In the genomic region with DNA sequence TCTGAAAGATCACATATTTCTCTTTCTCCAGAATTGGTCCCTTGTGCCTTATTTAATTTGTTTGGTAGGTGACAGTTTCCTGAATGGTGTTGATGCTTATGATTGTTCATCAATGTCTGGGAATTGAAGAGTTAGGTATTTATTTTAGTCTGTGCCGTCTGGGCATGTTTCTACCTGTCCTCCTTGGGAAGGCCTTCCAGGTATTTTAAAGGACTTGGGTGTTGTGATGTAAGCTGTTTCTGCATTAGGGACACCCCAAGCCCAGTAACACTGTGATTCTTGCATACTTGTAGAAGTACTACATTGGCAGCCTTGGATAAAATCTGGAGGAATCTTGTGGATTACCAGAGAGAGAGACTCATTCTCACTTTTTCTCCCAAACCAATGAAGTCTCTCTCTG, we compare ENCODE assay signal across 14 cellular contexts.
"Had no signal": no experiment of that assay in that cellular context is flagged by ENCODE, and none has a peak within 500 bp of the region (broad histone marks: within the 10 kb centered on the region; RNA-seq: fewer than 3 reads in every experiment).

No MANE protein-coding gene starts in this region.

- ATAC-seq: left lung, psoas muscle had no signal

- H3K36me3 ChIP-seq: left lung, lower lobe of right lung, neutrophil had no signal

- H3K4me3 ChIP-seq: left lung, lower lobe of right lung, psoas muscle had no signal

- H3K4me1 ChIP-seq: left lung, lower lobe of right lung, psoas muscle had no signal

- DNase-seq: effector CD4-positive, alpha-beta T cell; islet precursor cell; left lung; lower lobe of right lung; mesenchymal stem cell; naive B cell; psoas muscle; small intestine; stimulated activated CD4-positive, alpha-beta T cell treated with anti-CD3 and anti-CD28 coated beads, Interleukin-12 subunit alpha, Interleukin-12 subunit beta, amount 100 ng/mL, for 4 hours; stimulated activated CD4-positive, alpha-beta T cell treated with anti-CD3 and anti-CD28 coated beads, Interleukin-2, amount 100 ng/mL, for 48 hours; stimulated activated naive CD4-positive, alpha-beta T cell treated with Interleukin-2 at 50 U/mL for 16 hours; trophoblast cell had no signal

- H3K27me3 ChIP-seq: left lung, neutrophil had no signal

- H3K27ac ChIP-seq: coronary artery, left lung, lower lobe of right lung, neutrophil, psoas muscle had no signal

- H3K9me3 ChIP-seq: lower lobe of right lung, neutrophil had no signal
